1 cellular context compared by ENCODE assay signal in genomic region chr15:27127834-27128570, GRCh38.
TF ChIP-seq lines count a peak whose summit lies in the region.

No MANE protein-coding gene starts in this region.

TF ChIP-seq in K562, 482 proteins besides CTCF, POLR2A, EP300 and RAD21 (continued from another document and continues in another):
- TF ChIP-seq SMAD4 (CRISPR knock-in tag; conservative IDR thresholded peaks at IDR 0.05) (peak; percentile 84), TAL1 (IDR thresholded peaks at IDR 0.05) (peak; percentile 92), MTA3 (IDR thresholded peaks at IDR 0.05; ENCODE audit: borderline replicate concordance) (peak; percentile 49; the same call in 1 of the 2 replicates), TFE3 (CRISPR knock-in tag; IDR thresholded peaks at IDR 0.05) (peak; percentile 12; the same call in 1 of the 2 replicates), ATF3 (IDR thresholded peaks at IDR 0.05) (0 out of 2 replicates have a peak, but pooled peaks have one; percentile 19), ATF3 (CRISPR knock-in tag; conservative IDR thresholded peaks at IDR 0.05) (no peak), SMARCE1 (IDR thresholded peaks at IDR 0.05) (peak; percentile 88), HDAC1 (IDR thresholded peaks at IDR 0.05) (peak; percentile 57 to 74; a peak in 3 of 4 replicates), PHB2 (IDR thresholded peaks at IDR 0.05; ENCODE audit: low read depth) (peak; percentile 78; the same call in 1 of the 2 replicates), TCF3 (CRISPR knock-in tag; IDR thresholded peaks at IDR 0.05) (peak; percentile 90), CREM (IDR thresholded peaks at IDR 0.05; ENCODE audit: low read depth) (peak; percentile 83), ZNF639 (CRISPR knock-in tag; conservative IDR thresholded peaks at IDR 0.05 in 1 of 2, IDR thresholded peaks at IDR 0.05 in 1 of 2) (peak in 1 of 2 experiments; percentile 58; a peak in 2 of 4 replicates), ETS2 (tag; IDR thresholded peaks at IDR 0.05; ENCODE audit: borderline replicate concordance, poor library complexity, severe bottlenecking) (no peak), ATF7 (IDR thresholded peaks at IDR 0.05) (peak; percentile 30; the same call in 1 of the 2 replicates), DPF2 (IDR thresholded peaks at IDR 0.05) (peak; percentile 92), JUN (IDR thresholded peaks at IDR 0.05; ENCODE audit: borderline replicate concordance, low read depth, low read length) (peak; percentile 24; the same call in 1 of the 2 replicates), JUN (CRISPR knock-in tag; IDR thresholded peaks at IDR 0.05; ENCODE audit: borderline replicate concordance) (no peak), E2F6 (IDR thresholded peaks at IDR 0.05; ENCODE audit: borderline replicate concordance in 1 of 2, extremely low read depth in 1 of 2, insufficient read depth in 1 of 2, insufficient read length in 1 of 2, low read depth in 1 of 2, low read length in 1 of 2, poor library complexity in 1 of 2, severe bottlenecking in 1 of 2) (peak in 1 of 2 experiments; percentile 31), E2F3 (CRISPR knock-in tag; IDR thresholded peaks at IDR 0.05) (no peak), MAZ (CRISPR knock-in tag; conservative IDR thresholded peaks at IDR 0.05 in 1 of 2, IDR thresholded peaks at IDR 0.05 in 1 of 2) (no peak), EHMT2 (IDR thresholded peaks at IDR 0.05) (0 out of 2 replicates have a peak, but pooled peaks have one; percentile 18), ETV5 (CRISPR knock-in tag; IDR thresholded peaks at IDR 0.05; ENCODE audit: low read depth) (peak; percentile 70; the same call in 1 of the 2 replicates), CXXC5 (CRISPR knock-in tag; IDR thresholded peaks at IDR 0.05) (peak; percentile 87), SAFB (IDR thresholded peaks at IDR 0.05; ENCODE audit: borderline replicate concordance, low read depth, low read length) (no peak), NCOA2 (IDR thresholded peaks at IDR 0.05; ENCODE audit: partially characterized antibody in 2 of 2) (no peak), DMBX1 (CRISPR knock-in tag; IDR thresholded peaks at IDR 0.05; ENCODE audit: borderline replicate concordance) (peak; percentile 68; the same call in 1 of the 2 replicates), NCOR1 (IDR thresholded peaks at IDR 0.05) (peak; percentile 94), ZBTB2 (IDR thresholded peaks at IDR 0.05) (peak; percentile 76; the same call in 1 of the 2 replicates), RAD51 (IDR thresholded peaks at IDR 0.05; ENCODE audit: borderline replicate concordance, low read depth) (peak; percentile 57; the same call in 1 of the 2 replicates), MXD1 (CRISPR knock-in tag; IDR thresholded peaks at IDR 0.05; ENCODE audit: borderline replicate concordance, poor library complexity, severe bottlenecking) (peak; percentile 59), ASH1L (IDR thresholded peaks at IDR 0.05; ENCODE audit: borderline replicate concordance, low read depth, partially characterized antibody) (no peak), ZNF280B (CRISPR knock-in tag; IDR thresholded peaks at IDR 0.05) (no peak), FOXK1 (CRISPR knock-in tag; IDR thresholded peaks at IDR 0.05; ENCODE audit: borderline replicate concordance) (no peak), ZNF740 (CRISPR knock-in tag; IDR thresholded peaks at IDR 0.05) (peak; percentile 66), ZNF740 (tag; IDR thresholded peaks at IDR 0.05) (no peak), ZNF644 (tag; IDR thresholded peaks at IDR 0.05; ENCODE audit: low read depth) (peak; percentile 59; the same call in 1 of the 2 replicates), BRF2 (IDR thresholded peaks at IDR 0.05; ENCODE audit: borderline replicate concordance, insufficient read depth, insufficient read length) (no peak), EWSR1 (IDR thresholded peaks at IDR 0.05; ENCODE audit: borderline replicate concordance, low read depth, partially characterized antibody) (no peak), DACH1 (IDR thresholded peaks at IDR 0.05; ENCODE audit: partially characterized antibody) (peak; percentile 84), MECOM (CRISPR knock-in tag; IDR thresholded peaks at IDR 0.05) (peak; percentile 92), XRCC5 (IDR thresholded peaks at IDR 0.05; ENCODE audit: low read depth, low read length) (no peak), ZFP1 (CRISPR knock-in tag; IDR thresholded peaks at IDR 0.05) (no peak), CREB3L1 (IDR thresholded peaks at IDR 0.05; ENCODE audit: borderline replicate concordance, low read depth) (peak; percentile 41; the same call in 1 of the 2 replicates), CBFA2T2 (conservative IDR thresholded peaks at IDR 0.05) (peak; percentile 96), CHAMP1 (IDR thresholded peaks at IDR 0.05) (peak; percentile 93), SOX6 (IDR thresholded peaks at IDR 0.05) (peak; percentile 94), KAT2B (IDR thresholded peaks at IDR 0.05; ENCODE audit: low read depth, low read length) (no peak), CBX3 (IDR thresholded peaks at IDR 0.05; ENCODE audit: borderline replicate concordance in 1 of 2, low read length in 2 of 2) (no peak; a peak in 1 of 3 replicates), HMBOX1 (IDR thresholded peaks at IDR 0.05) (no peak), L3MBTL2 (IDR thresholded peaks at IDR 0.05) (peak; percentile 92), FOSL1 (tag; conservative IDR thresholded peaks at IDR 0.05) (peak; percentile 63), LEF1 (IDR thresholded peaks at IDR 0.05) (peak; percentile 71; the same call in 1 of the 2 replicates), EP400 (IDR thresholded peaks at IDR 0.05) (peak; percentile 77), NFE2 (IDR thresholded peaks at IDR 0.05; ENCODE audit: low read depth) (peak; percentile 51), ADNP (tag; IDR thresholded peaks at IDR 0.05) (peak; percentile 88)
